35 cellular contexts compared by ENCODE assay signal in genomic region chr16:79898703-79899102, GRCh38.
"Had no signal": no experiment of that assay in that cellular context is flagged by ENCODE, and none has a peak within 500 bp of the region (broad histone marks: within the 10 kb centered on the region; RNA-seq: fewer than 3 reads in every experiment).

No MANE protein-coding gene starts in this region.

- DNase-seq: activated B cell treated with CpG ODN at 0.5 μM for 24 hours; activated CD4-positive, alpha-beta memory T cell treated with anti-CD3 and anti-CD28 coated beads for 36 hours; activated CD4-positive, alpha-beta T cell treated with anti-CD3 and anti-CD28 coated beads for 4 hours; activated CD4-positive, alpha-beta T cell treated with anti-CD3 and anti-CD28 coated beads, Interleukin-2, amount 10 ng/mL, durations not matched to agents 24 days and 14 days; activated CD4-positive, alpha-beta T cell treated with anti-CD3 and anti-CD28 coated beads, Interleukin-2, amount 50 U/mL, for 1 hour; activated CD4-positive, alpha-beta T cell treated with anti-CD3 and anti-CD28 coated beads, Interleukin-2, amount 50 U/mL, for 4 hours; activated CD4-positive, CD25-positive, alpha-beta regulatory T cell treated with anti-CD3 and anti-CD28 coated beads, Interleukin-2, amount 50 U/mL, for 72 hours; activated CD8-positive, alpha-beta memory T cell treated with anti-CD3 and anti-CD28 coated beads, Interleukin-2, amount 50 U/mL, for 4 hours; activated CD8-positive, alpha-beta T cell treated with anti-CD3 and anti-CD28 coated beads for 36 hours; activated effector memory CD4-positive, alpha-beta T cell treated with anti-CD3 and anti-CD28 coated beads, Interleukin-2, amount 50 U/mL, for 16 hours; activated gamma-delta T cell treated with Interleukin-2 at 50 U/mL for 16 hours; activated naive CD4-positive, alpha-beta T cell; activated naive CD4-positive, alpha-beta T cell treated with anti-CD3 and anti-CD28 coated beads for 36 hours; activated naive CD4-positive, alpha-beta T cell treated with anti-CD3 and anti-CD28 coated beads, Interleukin-2, amount 50 U/mL, for 16 hours; activated naive CD8-positive, alpha-beta T cell treated with anti-CD3 and anti-CD28 coated beads for 36 hours; activated T-cell treated with anti-CD3 and anti-CD28 coated beads for 4 hours; activated T-cell treated with anti-CD3 and anti-CD28 coated beads, Interleukin-2, amount 50 U/mL, for 1 hour; activated T-cell treated with anti-CD3 and anti-CD28 coated beads, Interleukin-2, amount 50 U/mL, for 4 hours; activated T-cell treated with anti-CD3 and anti-CD28 coated beads, Interleukin-2, amount 50 U/mL, for 72 hours; adrenal gland; amniotic stem cell; aorta; body of pancreas; caudate nucleus; cerebellar nuclear complex; T-helper 1 cell; T-helper 2 cell; T-helper 9 cell had no signal

- ATAC-seq: activated CD8-positive, alpha-beta T cell treated with anti-CD3 and anti-CD28 coated beads for 36 hours; activated naive CD4-positive, alpha-beta T cell treated with anti-CD3 and anti-CD28 coated beads, Interleukin-2, amount 50 U/mL, for 72 hours; activated T-cell treated with anti-CD3 and anti-CD28 coated beads, Interleukin-2, amount 50 U/mL, for 4 hours; activated T-cell treated with anti-CD3 and anti-CD28 coated beads, Interleukin-2, amount 50 U/mL, for 72 hours; activated T-helper 17 cell treated with anti-CD3 and anti-CD28 coated beads, Interleukin-2, amount 50 U/mL, for 72 hours; body of pancreas had no signal

- H3K4me1 ChIP-seq: adrenal gland, body of pancreas had no signal

- FAIRE-seq: astrocyte, bronchial epithelial cell, TTC549 had no signal

- H3K4me3 ChIP-seq: adrenal gland, body of pancreas, cardiac muscle cell had no signal

- H3K36me3 ChIP-seq: adrenal gland, cardiac muscle cell had no signal

- H3K9me3 ChIP-seq: adrenal gland, body of pancreas had no signal

- H3K27me3 ChIP-seq: adrenal gland, body of pancreas, cardiac muscle cell had no signal

- H3K27ac ChIP-seq: adrenal gland, body of pancreas, cardiac muscle cell, VCaP had no signal
